2 cellular contexts compared by ENCODE assay signal in the genomic region with DNA sequence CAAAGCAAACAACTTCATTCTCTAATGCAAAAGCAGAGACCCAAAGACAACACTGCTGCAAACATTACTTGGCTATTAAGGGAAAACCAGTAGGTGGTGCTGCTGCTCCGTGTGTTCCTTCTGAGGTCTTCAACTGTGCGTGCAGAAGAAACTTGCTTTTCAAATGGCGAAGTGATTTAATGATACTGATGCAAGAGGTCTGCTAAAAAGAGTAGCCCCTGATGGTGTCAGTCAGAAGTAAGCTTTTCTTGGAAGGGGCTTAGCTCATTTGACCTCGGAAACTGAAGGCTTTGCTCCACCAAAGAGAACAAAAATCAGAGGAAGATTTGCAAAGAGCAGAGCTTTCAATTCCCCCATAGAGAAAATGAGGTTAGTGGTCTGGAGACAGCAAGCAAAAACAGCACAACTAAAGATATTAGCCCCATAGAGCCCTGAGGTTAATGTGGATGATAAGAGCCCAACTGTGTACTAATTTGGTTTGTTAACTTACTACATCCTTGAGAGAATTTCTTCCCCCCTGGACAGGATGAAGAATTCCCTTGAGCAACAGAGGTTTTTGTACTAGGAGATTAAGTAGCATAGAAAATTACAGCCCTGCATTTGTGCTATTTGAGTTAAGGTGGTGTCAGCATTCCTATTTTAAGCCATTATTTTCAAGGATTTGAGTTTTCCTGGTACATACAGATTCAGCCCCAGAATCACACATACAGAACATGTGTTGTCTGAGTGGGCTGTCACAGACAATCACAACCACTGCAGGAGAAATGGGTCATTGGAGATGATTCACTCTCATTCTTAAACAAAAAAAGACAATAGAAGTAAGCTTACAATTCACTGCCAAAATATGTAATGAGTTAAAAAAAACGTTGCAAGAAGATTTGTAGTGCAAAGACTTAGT.
TF ChIP-seq lines count a peak whose summit lies in the region.

No MANE protein-coding gene starts in this region.

TF ChIP-seq in SK-N-SH, 30 proteins besides CTCF, POLR2A, EP300 and RAD21 (continued from another document):
- TF ChIP-seq MXI1 (IDR thresholded peaks at IDR 0.05; ENCODE audit: low read depth, low read length) = peak; percentile 17; the same call in 1 of the 2 replicates
- no peak for TF ChIP-seq ELF1 (IDR thresholded peaks at IDR 0.05)
- TF ChIP-seq JUND (IDR thresholded peaks at IDR 0.05) = peak; percentile 44
- no peak for TF ChIP-seq ZBTB33 (IDR thresholded peaks at IDR 0.05; ENCODE audit: borderline replicate concordance, low read depth)
- TF ChIP-seq REST (IDR thresholded peaks at IDR 0.05; ENCODE audit: low read depth, low read length) = no peak
- TF ChIP-seq TCF12 (IDR thresholded peaks at IDR 0.05) = peak; percentile 57
- peak; percentile 77 for TF ChIP-seq RCOR1 (IDR thresholded peaks at IDR 0.05; ENCODE audit: low read length)
- peak; percentile 87 for TF ChIP-seq SMC3 (IDR thresholded peaks at IDR 0.05; ENCODE audit: low read depth, low read length)
- TF ChIP-seq GATA2 (CRISPR knock-in tag; IDR thresholded peaks at IDR 0.05) = peak; percentile 45
- TF ChIP-seq RFX5 (IDR thresholded peaks at IDR 0.05; ENCODE audit: low read length) = no peak
- TF ChIP-seq TEAD4 (IDR thresholded peaks at IDR 0.05; ENCODE audit: borderline replicate concordance, insufficient read depth) = no peak

TF ChIP-seq in K562, 482 proteins besides CTCF, POLR2A, EP300 and RAD21 (continued from another document):
- TF ChIP-seq ILF3 (IDR thresholded peaks at IDR 0.05; ENCODE audit: borderline replicate concordance) = no peak
- TF ChIP-seq THRAP3 (IDR thresholded peaks at IDR 0.05; ENCODE audit: borderline replicate concordance) = no peak
- TF ChIP-seq E2F4 (CRISPR knock-in tag; IDR thresholded peaks at IDR 0.05; ENCODE audit: low read depth) = no peak
- TF ChIP-seq MAZ (CRISPR knock-in tag; conservative IDR thresholded peaks at IDR 0.05 in 1 of 2, IDR thresholded peaks at IDR 0.05 in 1 of 2) = no peak
- TF ChIP-seq, protein P1, sequence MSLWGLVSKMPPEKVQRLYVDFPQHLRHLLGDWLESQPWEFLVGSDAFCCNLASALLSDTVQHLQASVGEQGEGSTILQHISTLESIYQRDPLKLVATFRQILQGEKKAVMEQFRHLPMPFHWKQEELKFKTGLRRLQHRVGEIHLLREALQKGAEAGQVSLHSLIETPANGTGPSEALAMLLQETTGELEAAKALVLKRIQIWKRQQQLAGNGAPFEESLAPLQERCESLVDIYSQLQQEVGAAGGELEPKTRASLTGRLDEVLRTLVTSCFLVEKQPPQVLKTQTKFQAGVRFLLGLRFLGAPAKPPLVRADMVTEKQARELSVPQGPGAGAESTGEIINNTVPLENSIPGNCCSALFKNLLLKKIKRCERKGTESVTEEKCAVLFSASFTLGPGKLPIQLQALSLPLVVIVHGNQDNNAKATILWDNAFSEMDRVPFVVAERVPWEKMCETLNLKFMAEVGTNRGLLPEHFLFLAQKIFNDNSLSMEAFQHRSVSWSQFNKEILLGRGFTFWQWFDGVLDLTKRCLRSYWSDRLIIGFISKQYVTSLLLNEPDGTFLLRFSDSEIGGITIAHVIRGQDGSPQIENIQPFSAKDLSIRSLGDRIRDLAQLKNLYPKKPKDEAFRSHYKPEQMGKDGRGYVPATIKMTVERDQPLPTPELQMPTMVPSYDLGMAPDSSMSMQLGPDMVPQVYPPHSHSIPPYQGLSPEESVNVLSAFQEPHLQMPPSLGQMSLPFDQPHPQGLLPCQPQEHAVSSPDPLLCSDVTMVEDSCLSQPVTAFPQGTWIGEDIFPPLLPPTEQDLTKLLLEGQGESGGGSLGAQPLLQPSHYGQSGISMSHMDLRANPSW (CRISPR knock-in tag; IDR thresholded peaks at IDR 0.05) = no peak
- no peak for TF ChIP-seq HNRNPUL1 (IDR thresholded peaks at IDR 0.05; ENCODE audit: low read length)
- no peak for TF ChIP-seq NFE2L1 (tag; IDR thresholded peaks at IDR 0.05; ENCODE audit: borderline replicate concordance, low read depth)
- TF ChIP-seq RBM15 (IDR thresholded peaks at IDR 0.05; ENCODE audit: insufficient read depth, low read length) = no peak
- no peak for TF ChIP-seq TOE1 (IDR thresholded peaks at IDR 0.05; ENCODE audit: borderline replicate concordance)
- TF ChIP-seq TOE1 (CRISPR knock-in tag; IDR thresholded peaks at IDR 0.05; ENCODE audit: borderline replicate concordance, low read depth) = no peak
- TF ChIP-seq ZNF668 (CRISPR knock-in tag; IDR thresholded peaks at IDR 0.05) = no peak
- no peak for TF ChIP-seq PTRF (tag; IDR thresholded peaks at IDR 0.05)
- TF ChIP-seq ZFPM2 (CRISPR knock-in tag; IDR thresholded peaks at IDR 0.05) = no peak
- no peak for TF ChIP-seq POLR2AphosphoS2 (IDR thresholded peaks at IDR 0.05; ENCODE audit: low read length)
